25 cellular contexts compared by ENCODE assay signal in the genomic region with DNA sequence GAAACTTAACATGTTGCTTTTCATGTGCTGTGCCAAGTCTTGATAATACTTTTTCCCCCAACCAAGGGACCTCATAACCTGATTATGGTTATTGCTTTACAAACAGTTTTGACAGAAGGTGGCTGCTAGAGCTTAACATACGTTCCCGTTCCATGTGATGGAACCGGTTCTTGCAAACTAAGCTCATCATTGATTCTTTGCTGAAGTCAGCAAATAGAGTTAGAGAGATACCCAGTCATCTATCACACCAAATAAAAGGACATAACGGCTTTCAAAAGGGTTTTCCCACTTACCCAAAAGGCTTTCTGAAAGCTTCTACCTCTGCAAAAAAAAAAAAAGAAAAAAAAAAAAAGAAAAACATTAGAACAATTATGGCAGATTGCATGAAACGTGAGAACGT.
"Had no signal": no experiment of that assay in that cellular context is flagged by ENCODE, and none has a peak within 500 bp of the region (broad histone marks: within the 10 kb centered on the region; RNA-seq: fewer than 3 reads in every experiment).

No MANE protein-coding gene starts in this region.

- H3K27me3 ChIP-seq: brain microvascular endothelial cell, cardiac muscle cell had no signal

- DNase-seq: activated CD4-positive, alpha-beta memory T cell treated with anti-CD3 and anti-CD28 coated beads, Interleukin-2, amount 10 ng/mL, durations not matched to agents 7 days and 5 days; activated CD4-positive, alpha-beta T cell treated with anti-CD3 and anti-CD28 coated beads, Interleukin-2, amount 50 U/mL, for 1 hour; activated CD4-positive, CD25-positive, alpha-beta regulatory T cell; activated gamma-delta T cell treated with Interleukin-2 at 50 U/mL for 16 hours; activated naive CD4-positive, alpha-beta T cell treated with anti-CD3 and anti-CD28 coated beads, Interleukin-2, amount 10 ng/mL, durations not matched to agents 7 days and 5 days; activated naive CD8-positive, alpha-beta T cell treated with anti-CD3 and anti-CD28 coated beads for 36 hours; activated T-cell treated with anti-CD3 and anti-CD28 coated beads for 4 hours; activated T-cell treated with anti-CD3 and anti-CD28 coated beads, Interleukin-2, amount 50 U/mL, for 72 hours; brain microvascular endothelial cell; Kasumi-1; NCI-H1048; NCI-H146; NCI-H2029; NCI-H226; NCI-H510A treated with DMSO at 0.1 percent for 48 hours; NCI-H774; NK-92 treated with Interleukin-12 subunit alpha and Interleukin-12 subunit beta, amount 100 ng/mL, for 24 hours; OCI-M1; RPMI8226; SK-N-SH; T-helper 1 cell had no signal

- H3K36me3 ChIP-seq: brain microvascular endothelial cell, cardiac muscle cell had no signal

- H3K9me3 ChIP-seq: SK-N-SH had no signal

- H3K4me3 ChIP-seq: cardiac muscle cell had no signal

- ATAC-seq: activated T-cell treated with anti-CD3 and anti-CD28 coated beads, Interleukin-2, amount 50 U/mL, for 72 hours; Panc1; Right ventricle myocardium inferior had no signal

- H3K4me2 ChIP-seq: SK-N-SH had no signal

- H3K9ac ChIP-seq: SK-N-SH had no signal

- H3K27ac ChIP-seq: brain microvascular endothelial cell, cardiac muscle cell, VCaP had no signal
